In genomic region chr6:34067814-34068213, GRCh38 we compare ENCODE assay signal across 2 cellular contexts.
TF ChIP-seq lines count a peak whose summit lies in the region.

No MANE protein-coding gene starts in this region.

TF ChIP-seq in IMR-90, 13 proteins besides CTCF, POLR2A, EP300 and RAD21:
- TF ChIP-seq RCOR1 (IDR thresholded peaks at IDR 0.05; ENCODE audit: insufficient replicate concordance, low read length) (no peak), CEBPB (IDR thresholded peaks at IDR 0.05; ENCODE audit: low read depth, low read length) (no peak), NFE2L2 (IDR thresholded peaks at IDR 0.05; ENCODE audit: low read depth, low read length) (no peak), CHD1 (IDR thresholded peaks at IDR 0.05; ENCODE audit: low read depth, low read length) (no peak), MXI1 (IDR thresholded peaks at IDR 0.05; ENCODE audit: borderline replicate concordance, low read depth, low read length) (no peak), BHLHE40 (IDR thresholded peaks at IDR 0.05; ENCODE audit: low read depth, low read length) (no peak), MAZ (IDR thresholded peaks at IDR 0.05; ENCODE audit: borderline replicate concordance, low read depth, low read length) (no peak)

TF ChIP-seq in GM12878, 131 proteins besides CTCF, POLR2A, EP300 and RAD21:
- TF ChIP-seq RBBP5 (conservative IDR thresholded peaks at IDR 0.05) (no peak), TCF7 (IDR thresholded peaks at IDR 0.05; ENCODE audit: borderline replicate concordance) (no peak), WRNIP1 (IDR thresholded peaks at IDR 0.05; ENCODE audit: borderline replicate concordance, low read depth, low read length) (no peak), NFYA (IDR thresholded peaks at IDR 0.05; ENCODE audit: borderline replicate concordance, low read depth, low read length) (no peak), POLR2AphosphoS5 (IDR thresholded peaks at IDR 0.05; ENCODE audit: low read length) (no peak), GABPA (IDR thresholded peaks at IDR 0.05; ENCODE audit: low read depth) (no peak), MTA2 (IDR thresholded peaks at IDR 0.05; ENCODE audit: low read depth) (no peak), E2F8 (IDR thresholded peaks at IDR 0.05; ENCODE audit: low read depth, partially characterized antibody) (no peak), SMARCA5 (IDR thresholded peaks at IDR 0.05) (no peak), RELB (IDR thresholded peaks at IDR 0.05; ENCODE audit: low read depth) (no peak)
